In genomic region chr14:89740241-89740640, GRCh38 we compare ENCODE assay signal across 16 cellular contexts.
"Had no signal": no experiment of that assay in that cellular context is flagged by ENCODE, and none has a peak within 500 bp of the region (broad histone marks: within the 10 kb centered on the region; RNA-seq: fewer than 3 reads in every experiment).

No MANE protein-coding gene starts in this region.

- H3K36me3 ChIP-seq: cardiac muscle cell had no signal

- H3K4me3 ChIP-seq: cardiac muscle cell had no signal

- ATAC-seq: activated naive CD8-positive, alpha-beta T cell treated with anti-CD3 and anti-CD28 coated beads, Interleukin-2, amount 50 U/mL, for 24 hours; left ventricle myocardium superior; natural killer cell had no signal

- H3K27ac ChIP-seq: cardiac muscle cell had no signal

- DNase-seq: activated CD4-positive, alpha-beta memory T cell treated with anti-CD3 and anti-CD28 coated beads for 36 hours; activated CD4-positive, alpha-beta T cell treated with anti-CD3 and anti-CD28 coated beads for 4 hours; activated CD4-positive, CD25-positive, alpha-beta regulatory T cell; activated effector memory CD4-positive, alpha-beta T cell treated with anti-CD3 and anti-CD28 coated beads, Interleukin-2, amount 50 U/mL, for 16 hours; activated naive CD4-positive, alpha-beta T cell treated with anti-CD3 and anti-CD28 coated beads, Interleukin-2, amount 50 U/mL, for 16 hours; activated naive CD8-positive, alpha-beta T cell treated with anti-CD3 and anti-CD28 coated beads, Interleukin-2, amount 50 U/mL, for 24 hours; foreskin melanocyte; kidney glomerular epithelial cell; left ventricle myocardium superior; mammary epithelial cell; midbrain; natural killer cell; stimulated activated CD4-positive, alpha-beta T cell treated with anti-CD3 and anti-CD28 coated beads, Interleukin-4, amount 100 ng/mL, for 24 hours; stimulated activated naive CD4-positive, alpha-beta T cell treated with Interleukin-2 at 50 U/mL for 16 hours; T1000 had no signal

- H3K27me3 ChIP-seq: cardiac muscle cell had no signal
